Comparison of ENCODE assay signal across 21 cellular contexts in genomic region chr4:16788893-16789292, GRCh38.
"Had no signal": no experiment of that assay in that cellular context is flagged by ENCODE, and none has a peak within 500 bp of the region (broad histone marks: within the 10 kb centered on the region; RNA-seq: fewer than 3 reads in every experiment).

No MANE protein-coding gene starts in this region.

- H3K27me3 Mint-ChIP-seq: stimulated activated memory B cell treated with anti-CD40 and anti-IgM and Interleukin-4, amounts not matched to agents 10 μg/mL and 1 μg/mL and 100 μg/mL, for 72 hours; stimulated activated naive CD8-positive, alpha-beta T cell treated with anti-CD3 and anti-CD28 coated beads, Interleukin-15, amount 100 ng/mL, for 72 hours had no signal

- ATAC-seq: foreskin keratinocyte; left cardiac atrium; left ventricle myocardium superior; naive thymus-derived CD4-positive, alpha-beta T cell; sciatic nerve; stimulated activated memory B cell treated with anti-CD40 and anti-IgM and Interleukin-4, amounts not matched to agents 10 μg/mL and 1 μg/mL and 100 μg/mL, for 72 hours; stimulated activated naive CD8-positive, alpha-beta T cell treated with anti-CD3 and anti-CD28 coated beads, Interleukin-15, amount 100 ng/mL, for 72 hours had no signal

- DNase-seq: effector memory CD4-positive, alpha-beta T cell; erythroblast; foreskin keratinocyte; head of caudate nucleus; kidney; left cardiac atrium; left ventricle myocardium superior; naive thymus-derived CD4-positive, alpha-beta T cell; nephron progenitor cell; spleen; stimulated activated CD4-positive, alpha-beta T cell treated with anti-CD3 and anti-CD28 coated beads, Interleukin-15, amount 100 ng/mL, for 24 hours; stimulated activated CD4-positive, alpha-beta T cell treated with anti-CD3 and anti-CD28 coated beads, Interleukin-1b, Interleukin-23, amount 100 ng/mL, for 48 hours; stimulated activated CD4-positive, alpha-beta T cell treated with anti-CD3 and anti-CD28 coated beads, Interleukin-4, amount 100 ng/mL, for 24 hours; stimulated activated naive CD8-positive, alpha-beta T cell treated with anti-CD3 and anti-CD28 coated beads, Interleukin-15, amount 100 ng/mL, for 72 hours; testis had no signal

- H2AFZ ChIP-seq: hepatocyte had no signal

- H3K4me1 ChIP-seq: foreskin keratinocyte, testis, tibial nerve had no signal

- H3K36me3 ChIP-seq: neutrophil, spleen, tibial nerve had no signal

- H3K4me2 ChIP-seq: hepatocyte had no signal

- H3K36me3 Mint-ChIP-seq: naive thymus-derived CD4-positive, alpha-beta T cell; stimulated activated memory B cell treated with anti-CD40 and anti-IgM and Interleukin-4, amounts not matched to agents 10 μg/mL and 1 μg/mL and 100 μg/mL, for 72 hours had no signal

- H3K27ac Mint-ChIP-seq: naive thymus-derived CD4-positive, alpha-beta T cell; nephron progenitor cell; stimulated activated memory B cell treated with anti-CD40 and anti-IgM and Interleukin-4, amounts not matched to agents 10 μg/mL and 1 μg/mL and 100 μg/mL, for 72 hours; stimulated activated naive CD8-positive, alpha-beta T cell treated with anti-CD3 and anti-CD28 coated beads, Interleukin-15, amount 100 ng/mL, for 72 hours had no signal

- H3K9me3 Mint-ChIP-seq: naive thymus-derived CD4-positive, alpha-beta T cell; nephron progenitor cell; stimulated activated naive CD8-positive, alpha-beta T cell treated with anti-CD3 and anti-CD28 coated beads, Interleukin-15, amount 100 ng/mL, for 72 hours had no signal

- H3K27ac ChIP-seq: foreskin keratinocyte, hepatocyte, neutrophil, spleen, testis, tibial nerve had no signal

- H3K4me3 ChIP-seq: hepatocyte, lung, spleen, testis, tibial nerve had no signal

- H3K4me3 Mint-ChIP-seq: naive thymus-derived CD4-positive, alpha-beta T cell; nephron progenitor cell; stimulated activated memory B cell treated with anti-CD40 and anti-IgM and Interleukin-4, amounts not matched to agents 10 μg/mL and 1 μg/mL and 100 μg/mL, for 72 hours; stimulated activated naive CD8-positive, alpha-beta T cell treated with anti-CD3 and anti-CD28 coated beads, Interleukin-15, amount 100 ng/mL, for 72 hours had no signal

- H3K4me1 Mint-ChIP-seq: stimulated activated memory B cell treated with anti-CD40 and anti-IgM and Interleukin-4, amounts not matched to agents 10 μg/mL and 1 μg/mL and 100 μg/mL, for 72 hours; stimulated activated naive CD8-positive, alpha-beta T cell treated with anti-CD3 and anti-CD28 coated beads, Interleukin-15, amount 100 ng/mL, for 72 hours had no signal

- H3K27me3 ChIP-seq: foreskin keratinocyte, neutrophil, spleen, testis, tibial nerve had no signal

- H3K9me3 ChIP-seq: neutrophil, spleen, testis, tibial nerve had no signal
